In genomic region chr6:108865751-108866286, GRCh38 we compare ENCODE assay signal across 7 cellular contexts. TPM values are rescaled to one million over a fixed set of nuclear protein-coding genes. Genes with fewer than 3 reads are reported as not detected.
DNase-seq lines count a peak whose midpoint lies in the region; ATAC-seq, FAIRE-seq and TF ChIP-seq lines count a peak whose summit lies in the region.
"Not testable (repeated sequence)": the region's sequence is repeated elsewhere in the genome, so short reads cannot be mapped to it uniquely, and the experiment has no call there.

No MANE protein-coding gene starts in this region.

- not testable (repeated sequence) for TF ChIP-seq POLR2A in K562 (conservative IDR thresholded peaks at IDR 0.05)

- TF ChIP-seq EP300 in K562 (IDR thresholded peaks at IDR 0.05; ENCODE audit: low read length), result not testable (repeated sequence)

- not testable (repeated sequence) for H3K27me3 ChIP-seq in CD4-positive, alpha-beta memory T cell (ENCODE audit: insufficient read depth, low read length); K562 (ENCODE audit: control insufficient read depth in 2 of 2, insufficient read depth in 2 of 2, low read length in 2 of 2); small intestine (ENCODE audit: control insufficient read depth in 2 of 2, insufficient read depth in 2 of 2, low read length in 2 of 2)

- peak; percentile 43 for ATAC-seq in HG02798 (IDR thresholded peaks at IDR 0.05; ENCODE audit: poor library complexity, unreplicated experiment)
- peak; percentile 61 for ATAC-seq in activated CD4-positive, alpha-beta T cell treated with anti-CD3 and anti-CD28 coated beads for 36 hours
- ATAC-seq in activated T-cell treated with anti-CD3 and anti-CD28 coated beads, Interleukin-2, amount 50 U/mL, for 4 hours, result peak; percentile 34 to 41
- ATAC-seq in K562, result not testable (repeated sequence)

- not testable (repeated sequence) for TF ChIP-seq CTCF in K562 (IDR thresholded peaks at IDR 0.05 in 2 of 3, conservative IDR thresholded peaks at IDR 0.05 in 1 of 3; ENCODE audit: insufficient read depth in 2 of 3, low read depth in 1 of 3, low read length in 3 of 3)

- intact Hi-C loops in CD4-positive, alpha-beta memory T cell (cut with micrococcal nuclease); activated CD4-positive, alpha-beta T cell treated with anti-CD3 and anti-CD28 coated beads for 36 hours (cut with DNase I, micrococcal nuclease); K562 (cut with micrococcal nuclease): not testable (repeated sequence)

- WGBS in K562 (ENCODE audit: insufficient coverage, low coverage, missing lambda C conversion rate), result 66% methylated on average over 2 of the region's 2 CpGs
- WGBS in small intestine, 3 donors, result 69 to 71% (median 70%) methylated on average over 2 of the region's 2 CpGs

- POLR2A ChIA-PET in CD4-positive, alpha-beta memory T cell (lab: Charles Lee; ENCODE audit: partially characterized antibody), result interaction anchor here (0.6 to 1.6 kb wide), 3 partner anchors 9 to 144 kb away, joined by 3 to 6 read pairs (median 3); no protein-coding TSS in a partner anchor
- POLR2A ChIA-PET in activated CD4-positive, alpha-beta T cell treated with anti-CD3 and anti-CD28 coated beads for 36 hours (lab: Charles Lee); K562 (lab: Yijun Ruan, JAX): not testable (repeated sequence)

- not testable (repeated sequence) for H3K4me1 ChIP-seq in CD4-positive, alpha-beta memory T cell (ENCODE audit: insufficient read depth, low read length); K562 (replicated peaks in 1 of 2; ENCODE audit: control insufficient read depth in 2 of 2, insufficient read depth in 2 of 2, low read length in 2 of 2); small intestine (ENCODE audit: control insufficient read depth in 2 of 2, insufficient read depth in 1 of 2, low read depth in 1 of 2, low read length in 1 of 2)

- not testable (repeated sequence) for TF ChIP-seq RAD21 in K562 (CRISPR knock-in tag; conservative IDR thresholded peaks at IDR 0.05 in 1 of 2, IDR thresholded peaks at IDR 0.05 in 1 of 2)

- not testable (repeated sequence) for H3K27me3 Mint-ChIP-seq in CD4-positive, alpha-beta memory T cell; activated CD4-positive, alpha-beta T cell treated with anti-CD3 and anti-CD28 coated beads for 36 hours; activated T-cell treated with anti-CD3 and anti-CD28 coated beads, Interleukin-2, amount 50 U/mL, for 4 hours (ENCODE audit: low read depth)

- FAIRE-seq in K562 (lab: Jason Lieb, UNC); small intestine (lab: Jason Lieb, UNC): not testable (repeated sequence)

- not testable (repeated sequence) for H3K79me2 ChIP-seq in K562 (ENCODE audit: control insufficient read depth, insufficient read depth, low read length)

- peaks cover 4 to 25% (median 10%) of the 10 kb centered on the region in 4 donors for H3K4me1 Mint-ChIP-seq in CD4-positive, alpha-beta memory T cell
- H3K4me1 Mint-ChIP-seq in activated CD4-positive, alpha-beta T cell treated with anti-CD3 and anti-CD28 coated beads for 36 hours, result peaks cover 11% of the 10 kb centered on the region
- peaks cover 13% of the 10 kb centered on the region for H3K4me1 Mint-ChIP-seq in activated T-cell treated with anti-CD3 and anti-CD28 coated beads, Interleukin-2, amount 50 U/mL, for 4 hours (ENCODE audit: low read depth)

- H3K27ac Mint-ChIP-seq in CD4-positive, alpha-beta memory T cell, result peak overlapping the region in 6 of 7 donors; percentile 10 to 47 (median 16)
- peak overlapping the region; percentile 2 for H3K27ac Mint-ChIP-seq in activated CD4-positive, alpha-beta T cell treated with anti-CD3 and anti-CD28 coated beads for 36 hours

- not testable (repeated sequence) for DNase-seq in CD4-positive, alpha-beta memory T cell; activated CD4-positive, alpha-beta T cell treated with anti-CD3 and anti-CD28 coated beads for 36 hours; activated T-cell treated with anti-CD3 and anti-CD28 coated beads, Interleukin-2, amount 50 U/mL, for 4 hours; K562 (ENCODE audit: extremely low read depth in 1 of 4, low spot score in 3 of 4)
- DNase-seq in RPMI8226 (peak; percentile 11), small intestine (peak; percentile 11)

- peak overlapping the region in 4 of 8 donors; percentile 3 to 68 (median 24) for H3K4me3 Mint-ChIP-seq in CD4-positive, alpha-beta memory T cell
- not testable (repeated sequence) for H3K4me3 Mint-ChIP-seq in activated CD4-positive, alpha-beta T cell treated with anti-CD3 and anti-CD28 coated beads for 36 hours; activated T-cell treated with anti-CD3 and anti-CD28 coated beads, Interleukin-2, amount 50 U/mL, for 4 hours

- H3K9me3 ChIP-seq in CD4-positive, alpha-beta memory T cell (ENCODE audit: control insufficient read depth in 1 of 2, low read length in 2 of 2); K562 (replicated peaks; ENCODE audit: control insufficient read depth, insufficient read depth, low read depth, low read length); small intestine (ENCODE audit: control insufficient read depth, low read depth): not testable (repeated sequence)

- not testable (repeated sequence) for H3K36me3 ChIP-seq in CD4-positive, alpha-beta memory T cell (ENCODE audit: insufficient read depth, low read length); K562 (ENCODE audit: control insufficient read depth, insufficient read depth, low read length); small intestine (ENCODE audit: control insufficient read depth in 2 of 2, insufficient read depth in 2 of 2, low read length in 2 of 2)

- H2AFZ ChIP-seq in K562 (ENCODE audit: low read depth, low read length), result 0 out of 2 replicates have a peak overlapping the region, but pooled peaks have one; percentile 32

- not testable (repeated sequence) for H3K9me1 ChIP-seq in K562 (ENCODE audit: control insufficient read depth, insufficient read depth, low read length)

- in situ Hi-C loops in K562 (cut with MboI), result not testable (repeated sequence)

- BruUV-seq in K562 (replicated peaks; lab: Mats Ljungman, UMichigan), result not testable (repeated sequence)

- not testable (repeated sequence) for H3K4me2 ChIP-seq in K562 (ENCODE audit: insufficient read depth, low read length)

- CTCF ChIA-PET in CD4-positive, alpha-beta memory T cell (lab: Charles Lee; ENCODE audit: partially characterized antibody), result interaction anchor here (0.7 to 2.2 kb wide), 4 partner anchors 9 to 207 kb away, joined by 5 to 12 read pairs (median 6); no protein-coding TSS in a partner anchor
- CTCF ChIA-PET in activated CD4-positive, alpha-beta T cell treated with anti-CD3 and anti-CD28 coated beads for 36 hours (lab: Charles Lee), result interaction anchor here (0.6 to 1.8 kb wide), 8 partner anchors 8 to 207 kb away, joined by 3 to 7 read pairs (median 3); no protein-coding TSS in a partner anchor
- CTCF ChIA-PET in K562 (lab: Yijun Ruan, JAX; ENCODE audit: low intra/inter-chr PET ratio), result not testable (repeated sequence)

- not testable (repeated sequence) for H3K9ac ChIP-seq in K562 (ENCODE audit: insufficient read depth in 1 of 2, low read depth in 2 of 2, low read length in 2 of 2)

- H3K9me3 Mint-ChIP-seq in CD4-positive, alpha-beta memory T cell; activated CD4-positive, alpha-beta T cell treated with anti-CD3 and anti-CD28 coated beads for 36 hours (ENCODE audit: low read depth); activated T-cell treated with anti-CD3 and anti-CD28 coated beads, Interleukin-2, amount 50 U/mL, for 4 hours: not testable (repeated sequence)

- H3K36me3 Mint-ChIP-seq in CD4-positive, alpha-beta memory T cell, result peaks cover 26 to 37% of the 10 kb centered on the region in 2 donors
- peaks cover 17% of the 10 kb centered on the region for H3K36me3 Mint-ChIP-seq in activated CD4-positive, alpha-beta T cell treated with anti-CD3 and anti-CD28 coated beads for 36 hours (ENCODE audit: low read depth)
- H3K36me3 Mint-ChIP-seq in activated T-cell treated with anti-CD3 and anti-CD28 coated beads, Interleukin-2, amount 50 U/mL, for 4 hours (ENCODE audit: insufficient read depth), result peaks cover 18% of the 10 kb centered on the region

- not testable (repeated sequence) for H3K27ac ChIP-seq in CD4-positive, alpha-beta memory T cell (ENCODE audit: low read depth, low read length); K562 (ENCODE audit: extremely low read depth, low read depth, low read length); small intestine (ENCODE audit: low read depth in 1 of 2, low read length in 1 of 2)

- H4K20me1 ChIP-seq in K562 (replicated peaks; ENCODE audit: control insufficient read depth, insufficient read depth, low read length), result not testable (repeated sequence)

- not testable (repeated sequence) for H3K4me3 ChIP-seq in CD4-positive, alpha-beta memory T cell (ENCODE audit: low read length in 2 of 2); K562; small intestine (ENCODE audit: low read depth in 1 of 2, low read length in 2 of 2)

RNA-seq across cellular contexts. Expression of gene ARMC2, which starts 17.6 kb away (rescaled TPM):
- 10 to 100 TPM; 10.7 to 11.2 TPM for total RNA-seq in CD4-positive, alpha-beta memory T cell
- 1 to 10 TPM; 3.2 to 3.3 TPM for polyA plus RNA-seq in CD4-positive, alpha-beta memory T cell
- 1 to 10 TPM; 3.9 to 5.2 TPM for total RNA-seq in activated CD4-positive, alpha-beta T cell treated with anti-CD3 and anti-CD28 coated beads for 36 hours
- 1 to 10 TPM; 2.2 to 2.8 (median 2.3) TPM for total RNA-seq in activated T-cell treated with anti-CD3 and anti-CD28 coated beads, Interleukin-2, amount 50 U/mL, for 4 hours
- 1.5 and 2.6 TPM in 2 replicates for total RNA-seq in K562 (2011; cell fraction: chromatin; rRNA removed; ENCODE audit: low replicate concordance)
- 0.50 and 1.3 TPM in 2 replicates for total RNA-seq in K562 (2011; cell fraction: nucleolus; rRNA removed)
- 0.92 and 1.1 TPM in 2 replicates for total RNA-seq in K562 (2011; cell fraction: nucleoplasm; rRNA removed)
- 0.14 and 0.69 TPM in 2 replicates for total RNA-seq in K562 (2014; rRNA removed)
- total RNA-seq in K562 (2014; rRNA removed; fragmentation: Illumina TruSeq; extraction: Trizol), result 1.7 and 2.4 TPM in 2 replicates
- total RNA-seq in K562 (2015; rRNA removed; fragmentation: Illumina TruSeq; extraction: Trizol), result 1.2 and 1.6 TPM in 2 replicates
- 0.82 and 1.7 TPM in 2 replicates for total RNA-seq in K562 (2021)
- polyA plus RNA-seq in K562 (2011; rRNA removed), result 2.9 and 3.6 TPM in 2 replicates
- polyA plus RNA-seq in K562 (2011; cell fraction: cytosol; rRNA removed), result 0.99 and 1.1 TPM in 2 replicates
- 1.5 and 2.6 TPM in 2 replicates for polyA plus RNA-seq in K562 (2011; cell fraction: nucleus; rRNA removed)
- polyA plus RNA-seq in K562 (2012), result 1.0 and 1.6 TPM in 2 replicates
- polyA plus RNA-seq in K562 (2014; fragmentation: Illumina TruSeq; extraction: Trizol), result 2.0 and 3.0 TPM in 2 replicates
- under 1 TPM; 0.39 to 0.71 TPM for polyA plus RNA-seq in K562 (2014; fragmentation: Nextera tagmentation; extraction: Ambion mirVana)
- polyA plus RNA-seq in K562 (2014; rRNA removed), result 0.37 and 0.69 TPM in 2 replicates
- 1.7 and 3.4 TPM in 2 replicates for polyA minus RNA-seq in K562 (2011; rRNA and poly(A)+ RNA removed)
- polyA minus RNA-seq in K562 (2011; cell fraction: cytosol; rRNA and poly(A)+ RNA removed), result 1.0 TPM in 1 of 2 replicates, not detected in the other
- 0.13 and 4.0 TPM in 2 replicates for polyA minus RNA-seq in K562 (2011; cell fraction: nucleus; rRNA and poly(A)+ RNA removed)
- polyA plus RNA-seq in small intestine, result 1 to 10 TPM in 2 of 3 donors, under 1 TPM in 1; 0.22 to 4.1 (median 1.7) TPM
